In the genomic region with DNA sequence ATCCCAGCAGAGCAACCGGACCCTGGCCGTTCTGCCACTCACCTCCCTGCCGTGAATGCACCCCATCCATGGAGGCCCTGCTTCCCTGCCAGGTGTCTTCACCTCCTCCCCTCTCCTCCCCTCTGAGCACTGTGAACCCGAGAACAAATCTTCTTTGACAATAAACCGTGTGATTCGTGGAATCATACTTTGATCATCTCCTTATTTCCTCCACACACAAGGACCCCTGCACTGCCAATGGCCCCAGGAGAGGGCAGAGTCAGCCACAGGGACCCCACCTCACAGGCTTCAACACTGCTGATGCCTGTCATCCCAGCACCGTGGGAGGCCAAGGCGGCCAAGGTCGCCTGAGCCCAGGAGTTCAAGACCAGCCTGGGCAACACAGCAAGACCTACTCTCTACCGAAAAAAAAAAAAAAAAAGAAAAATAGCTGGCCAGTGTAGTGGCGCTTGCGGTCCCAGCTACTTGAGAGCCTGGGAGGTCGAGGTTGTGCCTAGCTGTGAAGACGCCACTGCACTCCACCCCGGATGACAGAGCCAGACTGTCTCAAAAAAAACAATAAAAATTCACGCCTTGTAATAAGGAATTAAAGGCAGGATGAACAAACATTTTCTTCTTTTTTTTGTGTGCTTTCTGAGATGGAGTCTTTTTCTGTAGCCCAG, we compare ENCODE assay signal across 8 cellular contexts. TPM values are rescaled to one million over a fixed set of nuclear protein-coding genes. Genes with fewer than 3 reads are reported as not detected.
DNase-seq lines count a peak whose midpoint lies in the region; ATAC-seq and TF ChIP-seq lines count a peak whose summit lies in the region.
"Had no signal": no experiment of that assay in that cellular context is flagged by ENCODE, and none has a peak within 500 bp of the region (broad histone marks: within the 10 kb centered on the region; RNA-seq: fewer than 3 reads in every experiment).

No MANE protein-coding gene starts in this region.

- H3K27ac ChIP-seq in GM23338 (ENCODE audit: low read depth) (peak overlapping the region; percentile 39; the same call in 1 of the 2 replicates), Panc1 (ENCODE audit: low read length) (peak overlapping the region; percentile 68), esophagus muscularis mucosa (replicated peaks in 1 of 4) (no peak overlapping the region)

- WGBS in esophagus muscularis mucosa = 69% methylated on average over 16 of the region's 16 CpGs

- in situ Hi-C loops in Panc1 (cut with HindIII; ENCODE audit: low pct_unique_long_range_greater_than_20kb, low sequenced_read_pairs) = no loop called here

- TF ChIP-seq POLR2A in esophagus muscularis mucosa (IDR thresholded peaks at IDR 0.05; ENCODE audit: low read depth) = no peak

- H3K36me3 ChIP-seq in GM23338 (ENCODE audit: insufficient read depth) = no peaks in the 10 kb centered on the region
- no peaks in the 10 kb centered on the region; the same call in 1 of the 2 replicates for H3K36me3 ChIP-seq in Panc1 (ENCODE audit: control insufficient read depth, insufficient read depth, low read length)
- peaks cover 0 to 8% (median 0%) of the 10 kb centered on the region in 4 donors for H3K36me3 ChIP-seq in esophagus muscularis mucosa

- DNase-seq in GM23338 (ENCODE audit: low spot score) = no peak
- no peak for DNase-seq in Panc1 (ENCODE audit: low read depth, low spot score)
- DNase-seq in esophagus muscularis mucosa (ENCODE audit: extremely low spot score) = no peak
- no peak for DNase-seq in skeletal muscle cell (ENCODE audit: low read depth)
- no peak for DNase-seq in COLO668 (lab: John Stamatoyannopoulos, UW; ENCODE audit: unreplicated experiment)
- DNase-seq in stimulated activated naive CD4-positive, alpha-beta T cell (lab: John Stamatoyannopoulos, UW) = no peak
- no peak for DNase-seq in UCSD-AML1 (lab: John Stamatoyannopoulos, UW; ENCODE audit: unreplicated experiment)
- DNase-seq: dermis blood vessel endothelial cell had no signal

- H3K79me2 ChIP-seq in GM23338 (replicated peaks; ENCODE audit: insufficient read depth) = peaks cover 51% of the 10 kb centered on the region

- H2AFZ ChIP-seq in GM23338 = no peak overlapping the region

- H3F3A ChIP-seq in GM23338 (replicated peaks; ENCODE audit: low read depth) = peaks cover 15% of the 10 kb centered on the region; the same call in 1 of the 2 replicates

- H3K4me1 Mint-ChIP-seq in GM23338 = peaks cover 39% of the 10 kb centered on the region

- H3K27me3 ChIP-seq in GM23338 (ENCODE audit: insufficient read depth) (no peaks in the 10 kb centered on the region), Panc1 (ENCODE audit: control insufficient read depth, insufficient read depth, low read length) (no peaks in the 10 kb centered on the region), esophagus muscularis mucosa (no peaks in the 10 kb centered on the region)

- no peak for TF ChIP-seq EP300 in esophagus muscularis mucosa (IDR thresholded peaks at IDR 0.05)

- peak overlapping the region; percentile 87 for H3K4me2 ChIP-seq in GM23338

- intact Hi-C loops in Panc1 (cut with micrococcal nuclease; ENCODE audit: unreplicated experiment) = no loop called here
- intact Hi-C loops in esophagus muscularis mucosa (cut with DNase I) = no loop called here

- H3K36me3 Mint-ChIP-seq in GM23338 (ENCODE audit: low read depth) = peaks cover 27% of the 10 kb centered on the region

- BruUV-seq in Panc1 (replicated peaks; lab: Mats Ljungman, UMichigan) = TSS peak; percentile 93

- H3K9me3 ChIP-seq in Panc1 (ENCODE audit: control insufficient read depth, insufficient read depth, low read depth, low read length) (no peaks in the 10 kb centered on the region), esophagus muscularis mucosa (no peaks in the 10 kb centered on the region)

- H3K9me2 ChIP-seq in GM23338 (ENCODE audit: insufficient read depth) = no peaks in the 10 kb centered on the region

- POLR2A ChIA-PET in Panc1 (lab: Charles Lee) = no interaction called here

- H3K27me3 Mint-ChIP-seq in GM23338 (ENCODE audit: insufficient read depth, low read depth, poor library complexity) = peaks cover 23% of the 10 kb centered on the region

- H4K20me1 ChIP-seq in GM23338 (replicated peaks; ENCODE audit: insufficient read depth) = peaks cover 32% of the 10 kb centered on the region

- CTCF ChIA-PET in Panc1 (lab: Charles Lee) = interaction anchor here (0.5 to 0.6 kb wide), 2 partner anchors 91 to 201 kb away, joined by 3 to 4 read pairs; no protein-coding TSS in a partner anchor

- peak overlapping the region; percentile 88 for H3K4me3 Mint-ChIP-seq in GM23338

- H3K4me3 ChIP-seq in GM23338 (peak overlapping the region; percentile 79), Panc1 (ENCODE audit: low read depth in 2 of 2, low read length in 2 of 2) (peak overlapping the region; percentile 55 to 58), esophagus muscularis mucosa (peak overlapping the region; percentile 85 to 99 (median 95)), skeletal muscle cell (ENCODE audit: low read depth, low read length) (peak overlapping the region; percentile 58)

- H3K4me1 ChIP-seq in GM23338 (ENCODE audit: insufficient read depth) = peaks cover 11% of the 10 kb centered on the region
- peaks cover 12% of the 10 kb centered on the region for H3K4me1 ChIP-seq in Panc1 (ENCODE audit: control insufficient read depth, insufficient read depth, low read length)
- peaks cover 64 to 79% (median 74%) of the 10 kb centered on the region in 4 donors for H3K4me1 ChIP-seq in esophagus muscularis mucosa

- no peak for ATAC-seq in GM23338
- ATAC-seq in Panc1 = no peak

- TF ChIP-seq CTCF in GM23338 (conservative IDR thresholded peaks at IDR 0.05; ENCODE audit: low read depth in 2 of 2) (no peak), Panc1 (IDR thresholded peaks at IDR 0.05) (no peak), esophagus muscularis mucosa (IDR thresholded peaks at IDR 0.05) (no peak)

- 0 out of 2 replicates have a peak overlapping the region, but pooled peaks have one; percentile 77 for H3K27ac Mint-ChIP-seq in GM23338

- H3K9me3 Mint-ChIP-seq in GM23338 = no peaks in the 10 kb centered on the region

TF ChIP-seq in GM23338, 12 proteins besides CTCF, POLR2A, EP300 and RAD21 (continues in another document):
- no peak for TF ChIP-seq NANOG (IDR thresholded peaks at IDR 0.05; ENCODE audit: borderline replicate concordance)
- TF ChIP-seq CREB1 (CRISPR knock-in tag; IDR thresholded peaks at IDR 0.05; ENCODE audit: low read depth) = no peak
- no peak for TF ChIP-seq STAT1 (IDR thresholded peaks at IDR 0.05; ENCODE audit: unreplicated experiment)
- TF ChIP-seq EZH2phosphoT487 (IDR thresholded peaks at IDR 0.05; ENCODE audit: unreplicated experiment) = no peak
- TF ChIP-seq ZNF114 (CRISPR knock-in tag; IDR thresholded peaks at IDR 0.05) = no peak
- no peak for TF ChIP-seq POLR2AphosphoS5 (IDR thresholded peaks at IDR 0.05; ENCODE audit: low read depth)
- TF ChIP-seq ZNF331 (CRISPR knock-in tag; IDR thresholded peaks at IDR 0.05; ENCODE audit: low read depth) = no peak
- TF ChIP-seq, protein P1, sequence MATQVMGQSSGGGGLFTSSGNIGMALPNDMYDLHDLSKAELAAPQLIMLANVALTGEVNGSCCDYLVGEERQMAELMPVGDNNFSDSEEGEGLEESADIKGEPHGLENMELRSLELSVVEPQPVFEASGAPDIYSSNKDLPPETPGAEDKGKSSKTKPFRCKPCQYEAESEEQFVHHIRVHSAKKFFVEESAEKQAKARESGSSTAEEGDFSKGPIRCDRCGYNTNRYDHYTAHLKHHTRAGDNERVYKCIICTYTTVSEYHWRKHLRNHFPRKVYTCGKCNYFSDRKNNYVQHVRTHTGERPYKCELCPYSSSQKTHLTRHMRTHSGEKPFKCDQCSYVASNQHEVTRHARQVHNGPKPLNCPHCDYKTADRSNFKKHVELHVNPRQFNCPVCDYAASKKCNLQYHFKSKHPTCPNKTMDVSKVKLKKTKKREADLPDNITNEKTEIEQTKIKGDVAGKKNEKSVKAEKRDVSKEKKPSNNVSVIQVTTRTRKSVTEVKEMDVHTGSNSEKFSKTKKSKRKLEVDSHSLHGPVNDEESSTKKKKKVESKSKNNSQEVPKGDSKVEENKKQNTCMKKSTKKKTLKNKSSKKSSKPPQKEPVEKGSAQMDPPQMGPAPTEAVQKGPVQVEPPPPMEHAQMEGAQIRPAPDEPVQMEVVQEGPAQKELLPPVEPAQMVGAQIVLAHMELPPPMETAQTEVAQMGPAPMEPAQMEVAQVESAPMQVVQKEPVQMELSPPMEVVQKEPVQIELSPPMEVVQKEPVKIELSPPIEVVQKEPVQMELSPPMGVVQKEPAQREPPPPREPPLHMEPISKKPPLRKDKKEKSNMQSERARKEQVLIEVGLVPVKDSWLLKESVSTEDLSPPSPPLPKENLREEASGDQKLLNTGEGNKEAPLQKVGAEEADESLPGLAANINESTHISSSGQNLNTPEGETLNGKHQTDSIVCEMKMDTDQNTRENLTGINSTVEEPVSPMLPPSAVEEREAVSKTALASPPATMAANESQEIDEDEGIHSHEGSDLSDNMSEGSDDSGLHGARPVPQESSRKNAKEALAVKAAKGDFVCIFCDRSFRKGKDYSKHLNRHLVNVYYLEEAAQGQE (IDR thresholded peaks at IDR 0.05; ENCODE audit: unreplicated experiment) = no peak

RNA-seq across cellular contexts. Expression of a gene that starts 1.1 kb away (rescaled TPM):
- total RNA-seq in GM23338 (2014; rRNA removed; shearing (Covaris generic)) = 52.2 and 72.9 TPM in 2 replicates
- polyA plus RNA-seq in GM23338 (2016; fragmentation: Nextera tagmentation; extraction: Ambion mirVana) = 16.6 and 20.4 TPM in 2 replicates
- total RNA-seq in Panc1 (2021; ENCODE audit: unreplicated experiment) (36.8 TPM), esophagus muscularis mucosa (1 to 10 TPM; 1.6 to 5.4 (median 2.1) TPM)
- 17.2 TPM for polyA plus RNA-seq in Panc1 (2012; ENCODE audit: insufficient read length)

RNA-seq across cellular contexts. Expression of a gene that starts 1.4 kb away (rescaled TPM):
- 89.6 and 116 TPM in 2 replicates for total RNA-seq in GM23338 (2014; rRNA removed; shearing (Covaris generic))
- polyA plus RNA-seq in GM23338 (2016; fragmentation: Nextera tagmentation; extraction: Ambion mirVana) = 79.4 and 88.0 TPM in 2 replicates
- total RNA-seq in Panc1 (2021; ENCODE audit: unreplicated experiment) = 41.8 TPM
- polyA plus RNA-seq in Panc1 (2012; ENCODE audit: insufficient read length) = 41.5 TPM
- total RNA-seq in esophagus muscularis mucosa = 100 to 1,000 TPM; 121 to 180 (median 156) TPM

Comparison
In these comparisons a context has a peak if more than half of its experiments do, and no peak if none do; other contexts are left out.
1. H3K27ac ChIP-seq: peak in GM23338 (single experiment) and Panc1 (single experiment); none in esophagus muscularis mucosa (0 of 4).
2. Peak in every context shown above with its lines, with median percentiles within 50 percentile points of each other: H3K4me3 ChIP-seq.